In the genomic region with DNA sequence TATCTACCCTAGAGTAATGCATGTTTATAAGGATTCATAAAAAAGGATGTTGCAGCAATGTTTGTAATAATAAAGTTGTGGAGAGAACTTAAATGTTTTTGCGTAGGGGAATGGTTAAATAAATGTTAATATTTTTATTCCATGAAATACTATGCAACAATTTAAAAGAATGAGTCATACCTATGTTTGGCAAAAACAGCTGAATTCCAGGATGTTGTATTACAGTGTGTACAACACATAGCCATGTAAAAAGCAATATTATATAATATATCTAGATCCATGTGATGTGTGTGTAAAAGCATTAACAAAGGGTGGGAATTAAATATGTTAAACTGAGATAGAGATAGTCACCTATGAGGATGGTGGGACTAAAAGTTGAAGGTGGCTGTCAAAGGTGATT, we compare ENCODE assay signal across 36 cellular contexts. TPM values are rescaled to one million over a fixed set of nuclear protein-coding genes. Genes with fewer than 3 reads are reported as not detected.
"Had no signal": no experiment of that assay in that cellular context is flagged by ENCODE, and none has a peak within 500 bp of the region (broad histone marks: within the 10 kb centered on the region; RNA-seq: fewer than 3 reads in every experiment).

No MANE protein-coding gene starts in this region.

- H3K27me3 ChIP-seq: adrenal gland, body of pancreas had no signal

- H3K4me3 ChIP-seq: adrenal gland, body of pancreas, PC-9 had no signal

- H3K4me1 ChIP-seq: adrenal gland, body of pancreas had no signal

- ATAC-seq: activated naive CD4-positive, alpha-beta T cell treated with anti-CD3 and anti-CD28 coated beads, Interleukin-2, amount 50 U/mL, for 72 hours; activated T-cell treated with anti-CD3 and anti-CD28 coated beads, Interleukin-2, amount 50 U/mL, for 4 hours; body of pancreas; Right ventricle myocardium inferior; SK-N-SH treated with all-trans-retinoic acid at 6 μM for 48 hours had no signal

- DNase-seq: activated B cell treated with CpG ODN at 0.5 μM for 24 hours; activated CD4-positive, alpha-beta memory T cell treated with anti-CD3 and anti-CD28 coated beads for 36 hours; activated CD4-positive, alpha-beta T cell treated with anti-CD3 and anti-CD28 coated beads for 4 hours; activated CD4-positive, alpha-beta T cell treated with anti-CD3 and anti-CD28 coated beads, Interleukin-2, amount 50 U/mL, for 1 hour; activated CD4-positive, CD25-positive, alpha-beta regulatory T cell treated with anti-CD3 and anti-CD28 coated beads, Interleukin-2, amount 50 U/mL, for 72 hours; activated CD8-positive, alpha-beta memory T cell treated with anti-CD3 and anti-CD28 coated beads, Interleukin-2, amount 50 U/mL, for 4 hours; activated gamma-delta T cell treated with Interleukin-2 at 50 U/mL for 16 hours; activated naive CD4-positive, alpha-beta T cell treated with anti-CD3 and anti-CD28 coated beads for 36 hours; activated T-cell treated with anti-CD3 and anti-CD28 coated beads for 4 hours; activated T-cell treated with anti-CD3 and anti-CD28 coated beads, Interleukin-2, amount 50 U/mL, for 4 hours; adrenal gland; body of pancreas; central memory CD4-positive, alpha-beta T cell; Karpas-422; NCI-H1105; NCI-H1436; NCI-H187; NCI-H2029 treated with DMSO at 0.1 percent for 48 hours; NCI-H2107; NCI-H2171; NCI-H510A; NCI-H526; NCI-H748 treated with DMSO at 0.1 percent for 48 hours; NK-92 treated with Interleukin-12 subunit alpha and Interleukin-12 subunit beta, amount 100 ng/mL, for 24 hours; PC-9; SIG-M5; SW 1271; T-helper 1 cell; T-helper 2 cell; T-helper 9 cell had no signal

- H3K9me3 ChIP-seq: adrenal gland, body of pancreas had no signal

- H2AFZ ChIP-seq: PC-9 had no signal

- H3K27ac ChIP-seq: adrenal gland, body of pancreas, PC-9, RWPE1, VCaP had no signal

- H3K36me3 ChIP-seq: adrenal gland had no signal

- H3K4me2 ChIP-seq: PC-9 had no signal

RNA-seq across cellular contexts. Expression of gene PKIB, which starts 21.1 kb away (rescaled TPM):
- total RNA-seq: activated T-helper 1 cell treated with anti-CD3 and anti-CD28 coated beads, Interleukin-12 subunit alpha, Interleukin-12 subunit beta, Interleukin-2, Interleukin-4 antibody, amounts not matched to agents 30 ng/mL and 10 ng/mL and 1 ng/mL, durations not matched to agents 14 hours and 24 hours and 36 hours; Right ventricle myocardium inferior had no signal
